In genomic region chr2:136572335-136572734, GRCh38 we compare ENCODE assay signal across 25 cellular contexts.
DNase-seq lines count a peak whose midpoint lies in the region; ATAC-seq and TF ChIP-seq lines count a peak whose summit lies in the region.
"Had no signal": no experiment of that assay in that cellular context is flagged by ENCODE, and none has a peak within 500 bp of the region (broad histone marks: within the 10 kb centered on the region; RNA-seq: fewer than 3 reads in every experiment).

No MANE protein-coding gene starts in this region.

- no peak for TF ChIP-seq POLR2A in adrenal gland (IDR thresholded peaks at IDR 0.05)

- CTCF ChIA-PET in activated CD4-positive, alpha-beta memory T cell treated with anti-CD3 and anti-CD28 coated beads for 36 hours (lab: Charles Lee) = no interaction called here

- H3K9me3 ChIP-seq in adrenal gland (replicated peaks in 1 of 3) = no peaks in the 10 kb centered on the region
- H3K9me3 ChIP-seq: A549, BLaER1, SJCRH30 had no signal

- no peak overlapping the region for H3K27ac ChIP-seq in adrenal gland
- H3K27ac ChIP-seq: A549, BLaER1, PC-9, RWPE1, SJCRH30 had no signal

- H3K27ac Mint-ChIP-seq in activated CD4-positive, alpha-beta memory T cell treated with anti-CD3 and anti-CD28 coated beads for 36 hours = no peak overlapping the region
- H3K27ac Mint-ChIP-seq: CD4-positive, alpha-beta memory T cell had no signal

- peaks cover 3% of the 10 kb centered on the region for H3K27me3 Mint-ChIP-seq in activated CD4-positive, alpha-beta memory T cell treated with anti-CD3 and anti-CD28 coated beads for 36 hours

- H3K4me3 Mint-ChIP-seq in activated CD4-positive, alpha-beta memory T cell treated with anti-CD3 and anti-CD28 coated beads for 36 hours = no peak overlapping the region
- H3K4me3 Mint-ChIP-seq: CD4-positive, alpha-beta memory T cell had no signal

- no peaks in the 10 kb centered on the region for H3K36me3 ChIP-seq in adrenal gland (replicated peaks in 1 of 2)
- H3K36me3 ChIP-seq: BLaER1, SJCRH30 had no signal

- H3K4me1 Mint-ChIP-seq in activated CD4-positive, alpha-beta memory T cell treated with anti-CD3 and anti-CD28 coated beads for 36 hours (ENCODE audit: low read depth) = no peaks in the 10 kb centered on the region
- H3K4me1 Mint-ChIP-seq: CD4-positive, alpha-beta memory T cell had no signal

- H3K4me3 ChIP-seq in adrenal gland = no peak overlapping the region
- H3K4me3 ChIP-seq: A549, BLaER1, GM12878, K562, PC-9, SJCRH30 had no signal

- no peak for TF ChIP-seq CTCF in adrenal gland (IDR thresholded peaks at IDR 0.05)

- H3K9me3 Mint-ChIP-seq in activated CD4-positive, alpha-beta memory T cell treated with anti-CD3 and anti-CD28 coated beads for 36 hours = no peaks in the 10 kb centered on the region
- H3K9me3 Mint-ChIP-seq: CD4-positive, alpha-beta memory T cell had no signal

- WGBS in adrenal gland, 4 donors = 50 to 83% (median 74%) methylated on average over 2 of the region's 2 CpGs

- no peaks in the 10 kb centered on the region for H3K4me1 ChIP-seq in adrenal gland (replicated peaks in 1 of 2)
- H3K4me1 ChIP-seq: A549, BLaER1, SJCRH30 had no signal

- intact Hi-C loops in left cardiac atrium (cut with DNase I) (loop anchor here in 1 of 2 donors (5.0 kb wide), 1 partner anchor 35 kb away; no protein-coding TSS in a partner anchor), adrenal gland (cut with DNase I) (no loop called here)
- intact Hi-C loops in activated CD4-positive, alpha-beta memory T cell treated with anti-CD3 and anti-CD28 coated beads for 36 hours (cut with micrococcal nuclease) = no loop called here

- POLR2A ChIA-PET in activated CD4-positive, alpha-beta memory T cell treated with anti-CD3 and anti-CD28 coated beads for 36 hours (lab: Charles Lee) = no interaction called here

- H3K27me3 ChIP-seq in adrenal gland = no peaks in the 10 kb centered on the region
- H3K27me3 ChIP-seq: BLaER1, SJCRH30 had no signal

- ATAC-seq in left cardiac atrium = peak; percentile 99
- no peak for ATAC-seq in HG03565 (IDR thresholded peaks at IDR 0.05; ENCODE audit: unreplicated experiment)
- ATAC-seq: A549, GM12878, HCT116, K562 had no signal

- DNase-seq in NCI-H1694 (lab: John Stamatoyannopoulos, UW) = peak; percentile 31
- DNase-seq in anterior cingulate cortex (lab: John Stamatoyannopoulos, UW) = peak in 38 of 58 donors; percentile 1 to 56 (median 12)
- DNase-seq in left cardiac atrium = peak; percentile 68
- peak; percentile 3 for DNase-seq in occipital lobe (lab: John Stamatoyannopoulos, UW)
- DNase-seq in germinal center (ENCODE audit: low spot score) = no peak
- no peak for DNase-seq in adrenal gland
- DNase-seq in activated CD4-positive, alpha-beta memory T cell treated with anti-CD3 and anti-CD28 coated beads for 36 hours = no peak
- DNase-seq: CD4-positive, alpha-beta memory T cell; DMS53; EL; GOT3; NCI-H1092 treated with DMSO at 0.1 percent for 48 hours; NCI-H146; NCI-H2081 treated with DMSO at 0.1 percent for 48 hours; NCI-H510A treated with DMSO at 0.1 percent for 48 hours; NCI-H774; PC-9; SJCRH30 had no signal

- no peaks in the 10 kb centered on the region for H3K36me3 Mint-ChIP-seq in activated CD4-positive, alpha-beta memory T cell treated with anti-CD3 and anti-CD28 coated beads for 36 hours
- H3K36me3 Mint-ChIP-seq: CD4-positive, alpha-beta memory T cell had no signal

Comparison
In these comparisons a context has a peak if more than half of its experiments do, and no peak if none do; other contexts are left out.
1. DNase-seq: peak in NCI-H1694 (single experiment), anterior cingulate cortex (38 of 58), left cardiac atrium (single experiment) and occipital lobe (single experiment); none in germinal center (single experiment), adrenal gland (0 of 7) and activated CD4-positive, alpha-beta memory T cell treated with anti-CD3 and anti-CD28 coated beads for 36 hours (single experiment).